In genomic region chr17:27533068-27533397, GRCh38 we compare ENCODE assay signal across 25 cellular contexts.
DNase-seq lines count a peak whose midpoint lies in the region; ATAC-seq, FAIRE-seq and TF ChIP-seq lines count a peak whose summit lies in the region.
"Had no signal": no experiment of that assay in that cellular context is flagged by ENCODE, and none has a peak within 500 bp of the region (broad histone marks: within the 10 kb centered on the region; RNA-seq: fewer than 3 reads in every experiment).

No MANE protein-coding gene starts in this region.

- H3K27ac Mint-ChIP-seq in dendritic cell treated with granulocyte-macrophage colony-stimulating factor and Interleukin-4, amounts not matched to agents 40 ng/mL and 50 ng/mL, for 4 days = peak overlapping the region; percentile 65
- H3K27ac Mint-ChIP-seq in activated naive CD4-positive, alpha-beta T cell treated with anti-CD3 and anti-CD28 coated beads, Interleukin-2, amount 50 U/mL, for 72 hours = no peak overlapping the region
- H3K27ac Mint-ChIP-seq: activated naive CD8-positive, alpha-beta T cell; activated T-helper 2 cell treated with anti-CD3 and anti-CD28 coated beads, Interferon-gamma antibody, Interleukin-2, Interleukin-4, amounts not matched to agents 10 μg/mL and 5 μg/mL and 100 μg/mL, durations not matched to agents 14 hours and 24 hours and 36 hours; B cell; T-helper 17 cell had no signal

- POLR2A ChIA-PET in AG04450 (lab: Yijun Ruan, JAX) = interaction anchor here (0.7 kb wide), 2 partner anchors 72 to 79 kb away, joined by 3 read pairs; no protein-coding TSS in a partner anchor

- H3K4me3 Mint-ChIP-seq in dendritic cell treated with granulocyte-macrophage colony-stimulating factor and Interleukin-4, amounts not matched to agents 40 ng/mL and 50 ng/mL, for 4 days = no peak overlapping the region
- H3K4me3 Mint-ChIP-seq: activated CD8-positive, alpha-beta T cell treated with anti-CD3 and anti-CD28 coated beads for 36 hours; activated naive CD8-positive, alpha-beta T cell; B cell; GM23338; HFFc6; neural crest cell; T-helper 17 cell had no signal

- peak overlapping the region; percentile 98 for H3K27ac ChIP-seq in AG04450 (ENCODE audit: low read depth, low read length)
- H3K27ac ChIP-seq in Peyer's patch = peak overlapping the region in 3 of 4 donors; percentile 46 to 71 (median 62)
- peak overlapping the region; percentile 41 to 80 (median 73) for H3K27ac ChIP-seq in pancreas

- TF ChIP-seq CTCF in AG04450 (IDR thresholded peaks at IDR 0.05; ENCODE audit: low read depth, low read length) (no peak), Peyer's patch (IDR thresholded peaks at IDR 0.05) (no peak), pancreas (IDR thresholded peaks at IDR 0.05) (no peak)

- ATAC-seq in pancreas = no peak
- ATAC-seq in activated naive CD4-positive, alpha-beta T cell treated with anti-CD3 and anti-CD28 coated beads, Interleukin-2, amount 50 U/mL, for 72 hours = no peak
- ATAC-seq: activated CD8-positive, alpha-beta T cell treated with anti-CD3 and anti-CD28 coated beads for 36 hours; GM23338; T-helper 17 cell had no signal

- H3K4me3 ChIP-seq in AG04450 (ENCODE audit: low read depth, low read length) = no peak overlapping the region
- H3K4me3 ChIP-seq in Peyer's patch = no peak overlapping the region
- H3K4me3 ChIP-seq in pancreas = no peak overlapping the region
- H3K4me3 ChIP-seq: GM23338 had no signal

- CTCF ChIA-PET in AG04450 (lab: Charles Lee) = no interaction called here

- intact Hi-C loops in dendritic cell treated with granulocyte-macrophage colony-stimulating factor and Interleukin-4, amounts not matched to agents 40 ng/mL and 50 ng/mL, for 4 days (cut with micrococcal nuclease) = loop anchor here (5.0 kb wide), 2 partner anchors 181 to 296 kb away; no protein-coding TSS in a partner anchor
- intact Hi-C loops in pancreas (cut with DNase I) = loop anchor here in 1 of 3 donors (10.0 kb wide), 1 partner anchor 52 kb away; no protein-coding TSS in a partner anchor

- H3K36me3 Mint-ChIP-seq in dendritic cell treated with granulocyte-macrophage colony-stimulating factor and Interleukin-4, amounts not matched to agents 40 ng/mL and 50 ng/mL, for 4 days (ENCODE audit: low read depth) = no peaks in the 10 kb centered on the region
- H3K36me3 Mint-ChIP-seq in activated naive CD4-positive, alpha-beta T cell treated with anti-CD3 and anti-CD28 coated beads, Interleukin-2, amount 50 U/mL, for 72 hours = peaks cover 0 to 27% of the 10 kb centered on the region in 2 donors
- H3K36me3 Mint-ChIP-seq: activated naive CD8-positive, alpha-beta T cell had no signal

- 94 to 95% methylated on average over 3 of the region's 3 CpGs for WGBS in pancreas, 2 donors

- H3K9me3 ChIP-seq in AG04450 (ENCODE audit: control insufficient read depth, insufficient read depth, low read length) (no peaks in the 10 kb centered on the region), Peyer's patch (no peaks in the 10 kb centered on the region), pancreas (no peaks in the 10 kb centered on the region)

- no peaks in the 10 kb centered on the region for H3K27me3 Mint-ChIP-seq in dendritic cell treated with granulocyte-macrophage colony-stimulating factor and Interleukin-4, amounts not matched to agents 40 ng/mL and 50 ng/mL, for 4 days
- H3K27me3 Mint-ChIP-seq: activated CD8-positive, alpha-beta T cell treated with anti-CD3 and anti-CD28 coated beads for 36 hours; activated naive CD8-positive, alpha-beta T cell; B cell; T-helper 17 cell had no signal

- FAIRE-seq in pancreas (lab: Jason Lieb, UNC) = no peak
- FAIRE-seq: astrocyte, kidney, RCC 7860 had no signal

- H3K4me1 Mint-ChIP-seq in dendritic cell treated with granulocyte-macrophage colony-stimulating factor and Interleukin-4, amounts not matched to agents 40 ng/mL and 50 ng/mL, for 4 days (ENCODE audit: low read depth) = peaks cover 72% of the 10 kb centered on the region

- no peaks in the 10 kb centered on the region for H3K9me3 Mint-ChIP-seq in dendritic cell treated with granulocyte-macrophage colony-stimulating factor and Interleukin-4, amounts not matched to agents 40 ng/mL and 50 ng/mL, for 4 days
- no peaks in the 10 kb centered on the region for H3K9me3 Mint-ChIP-seq in activated naive CD4-positive, alpha-beta T cell treated with anti-CD3 and anti-CD28 coated beads, Interleukin-2, amount 50 U/mL, for 72 hours
- H3K9me3 Mint-ChIP-seq: activated CD8-positive, alpha-beta T cell treated with anti-CD3 and anti-CD28 coated beads for 36 hours; activated T-helper 2 cell treated with anti-CD3 and anti-CD28 coated beads, Interferon-gamma antibody, Interleukin-2, Interleukin-4, amounts not matched to agents 10 μg/mL and 5 μg/mL and 100 μg/mL, durations not matched to agents 14 hours and 24 hours and 36 hours; GM23338; HFFc6; neural crest cell had no signal

- no peak for DNase-seq in AG04450 (ENCODE audit: low read depth, low spot score)
- no peak for DNase-seq in Peyer's patch
- no peak for DNase-seq in pancreas
- no peak for DNase-seq in NCI-H2029 treated with DMSO at 0.1 percent for 48 hours (lab: John Stamatoyannopoulos, UW)
- no peak for DNase-seq in activated naive CD4-positive, alpha-beta T cell treated with anti-CD3 and anti-CD28 coated beads, Interleukin-2, amount 50 U/mL, for 72 hours (ENCODE audit: low spot score in 2 of 2)
- DNase-seq in hippocampal formation (lab: John Stamatoyannopoulos, UW) = no peak
- DNase-seq in CD1c-positive myeloid dendritic cell (ENCODE audit: extremely low spot score) = no peak
- DNase-seq: activated CD8-positive, alpha-beta T cell treated with anti-CD3 and anti-CD28 coated beads for 36 hours; cerebellar nuclear complex; effector memory CD4-positive, alpha-beta T cell; HFFc6; kidney; NCI-H146; NCI-H446 treated with DMSO at 0.1 percent for 48 hours; stimulated activated CD4-positive, alpha-beta T cell treated with anti-CD3 and anti-CD28 coated beads, Interleukin-15, amount 100 ng/mL, for 24 hours; stimulated activated naive CD4-positive, alpha-beta T cell; T-helper 17 cell had no signal

- no peaks in the 10 kb centered on the region for H3K27me3 ChIP-seq in AG04450 (ENCODE audit: control insufficient read depth, insufficient read depth, low read length)
- H3K27me3 ChIP-seq in Peyer's patch = no peaks in the 10 kb centered on the region
- no peaks in the 10 kb centered on the region for H3K27me3 ChIP-seq in pancreas

- TF ChIP-seq POLR2A in Peyer's patch (IDR thresholded peaks at IDR 0.05) = no peak

- no peaks in the 10 kb centered on the region for H3K36me3 ChIP-seq in Peyer's patch
- no peaks in the 10 kb centered on the region for H3K36me3 ChIP-seq in pancreas

- H3K4me1 ChIP-seq in Peyer's patch = peaks cover 3 to 61% (median 8%) of the 10 kb centered on the region in 4 donors
- peaks cover 66 to 83% (median 76%) of the 10 kb centered on the region in 3 donors for H3K4me1 ChIP-seq in pancreas
